8 cellular contexts compared by ENCODE assay signal in the genomic region with DNA sequence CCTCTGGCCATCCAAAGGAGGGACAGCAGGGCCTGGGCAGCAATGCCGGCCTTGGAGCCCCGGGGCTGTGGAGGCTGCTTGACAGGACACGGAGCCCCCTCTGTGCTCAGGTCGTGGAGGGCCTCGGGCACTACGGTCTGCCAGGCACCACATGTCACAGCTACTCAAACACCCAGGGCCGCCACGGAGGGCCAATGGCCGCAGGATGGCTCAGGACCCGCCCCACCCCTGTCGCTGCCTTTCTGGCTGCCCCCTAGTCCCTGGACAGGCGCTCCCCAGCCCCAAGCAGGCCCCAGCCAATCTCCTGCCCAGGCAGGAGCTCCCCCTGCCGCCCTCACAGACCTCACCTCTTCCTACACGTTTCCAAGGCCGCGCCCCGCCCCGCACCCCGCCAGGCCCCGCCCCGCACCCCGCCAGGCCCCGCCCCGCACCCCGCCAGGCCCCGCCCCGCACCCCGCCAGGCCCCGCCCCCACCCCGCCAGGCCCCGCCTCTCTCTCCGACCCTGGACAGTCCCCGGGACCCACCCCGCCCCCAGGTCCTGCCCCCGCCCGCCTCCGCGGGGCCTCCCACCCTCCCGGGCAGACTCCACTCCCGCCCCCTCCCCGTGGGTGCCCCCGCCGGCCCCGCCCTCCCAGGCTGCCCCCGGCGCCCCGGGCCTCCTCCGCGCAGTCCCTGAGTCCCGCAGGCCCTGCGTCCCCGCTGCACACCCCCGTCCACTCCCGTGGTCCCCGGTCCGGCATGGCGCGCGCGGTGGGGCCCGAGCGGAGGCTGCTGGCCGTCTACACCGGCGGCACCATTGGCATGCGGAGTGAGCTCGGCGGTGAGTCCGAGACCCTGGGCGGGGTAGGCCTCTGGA. TPM values are rescaled to one million over a fixed set of nuclear protein-coding genes. Genes with fewer than 3 reads are reported as not detected.
DNase-seq lines count a peak whose midpoint lies in the region; ATAC-seq and TF ChIP-seq lines count a peak whose summit lies in the region.

A gene (plus strand): TSS at position 669 of the 857 bp plus-strand sequence. CDS start 71 bp downstream, at position 740.

- no peaks in the 10 kb centered on the region for H3K9me3 ChIP-seq in right lobe of liver

- no peaks in the 10 kb centered on the region for H3K27me3 ChIP-seq in right lobe of liver

- no peaks in the 10 kb centered on the region for H3K36me3 Mint-ChIP-seq in activated naive CD8-positive, alpha-beta T cell treated with anti-CD3 and anti-CD28 coated beads, Interleukin-2, amount 10 ng/mL, durations not matched to agents 7 days and 5 days
- no peaks in the 10 kb centered on the region for H3K36me3 Mint-ChIP-seq in activated naive CD8-positive, alpha-beta T cell treated with anti-CD3 and anti-CD28 coated beads for 36 hours
- no peaks in the 10 kb centered on the region for H3K36me3 Mint-ChIP-seq in chondrocyte (ENCODE audit: low read depth)

- H3K4me1 ChIP-seq in right lobe of liver, result peaks cover 0 to 51% (median 17%) of the 10 kb centered on the region in 4 donors

- H3K36me3 ChIP-seq in right lobe of liver, result no peaks in the 10 kb centered on the region

- peak within 1 kb of the TSS; percentile 50 to 92 (median 70) for H3K4me3 ChIP-seq in right lobe of liver

- DNase-seq in activated naive CD8-positive, alpha-beta T cell treated with anti-CD3 and anti-CD28 coated beads, Interleukin-2, amount 10 ng/mL, durations not matched to agents 7 days and 5 days, result peak; percentile 38
- DNase-seq in activated naive CD8-positive, alpha-beta T cell treated with anti-CD3 and anti-CD28 coated beads for 36 hours, result no peak
- DNase-seq in chondrocyte (ENCODE audit: low spot score) (peak; percentile 91), right lobe of liver (peak; percentile 81 to 96 (median 93)), ureter (ENCODE audit: low spot score) (peak; percentile 43), activated gamma-delta T cell (lab: John Stamatoyannopoulos, UW) (no peak), NCI-H1417 treated with DMSO at 0.1 percent for 48 hours (lab: John Stamatoyannopoulos, UW) (no peak)

- H3K27me3 Mint-ChIP-seq in activated naive CD8-positive, alpha-beta T cell treated with anti-CD3 and anti-CD28 coated beads, Interleukin-2, amount 10 ng/mL, durations not matched to agents 7 days and 5 days, result peaks cover 5% of the 10 kb centered on the region
- H3K27me3 Mint-ChIP-seq in activated naive CD8-positive, alpha-beta T cell treated with anti-CD3 and anti-CD28 coated beads for 36 hours, result peaks cover 25% of the 10 kb centered on the region
- peaks cover 26% of the 10 kb centered on the region for H3K27me3 Mint-ChIP-seq in chondrocyte (ENCODE audit: low read depth)

- H3K4me3 Mint-ChIP-seq in activated naive CD8-positive, alpha-beta T cell treated with anti-CD3 and anti-CD28 coated beads, Interleukin-2, amount 10 ng/mL, durations not matched to agents 7 days and 5 days, result no peak within 1 kb of the TSS
- H3K4me3 Mint-ChIP-seq in activated naive CD8-positive, alpha-beta T cell treated with anti-CD3 and anti-CD28 coated beads for 36 hours, result no peak within 1 kb of the TSS
- no peak within 1 kb of the TSS for H3K4me3 Mint-ChIP-seq in chondrocyte (ENCODE audit: unreplicated experiment)

- ATAC-seq in activated naive CD8-positive, alpha-beta T cell treated with anti-CD3 and anti-CD28 coated beads, Interleukin-2, amount 10 ng/mL, durations not matched to agents 7 days and 5 days (ENCODE audit: low read depth), result peak; percentile 45
- ATAC-seq in right lobe of liver (peak; percentile 28 to 67 (median 56)), GM21786 (IDR thresholded peaks at IDR 0.05; ENCODE audit: unreplicated experiment) (no peak)

- TF ChIP-seq CTCF in chondrocyte (IDR thresholded peaks at IDR 0.05) (no peak), right lobe of liver (IDR thresholded peaks at IDR 0.05) (peak in 2 of 4 donors; percentile 8 to 15)

- H3K9me3 Mint-ChIP-seq in activated naive CD8-positive, alpha-beta T cell treated with anti-CD3 and anti-CD28 coated beads, Interleukin-2, amount 10 ng/mL, durations not matched to agents 7 days and 5 days, result no peaks in the 10 kb centered on the region
- H3K9me3 Mint-ChIP-seq in activated naive CD8-positive, alpha-beta T cell treated with anti-CD3 and anti-CD28 coated beads for 36 hours, result no peaks in the 10 kb centered on the region
- H3K9me3 Mint-ChIP-seq in chondrocyte (ENCODE audit: low read depth), result no peaks in the 10 kb centered on the region

- WGBS in right lobe of liver (ENCODE audit: insufficient coverage, low coverage, low lambda C conversion rate, missing lambda C conversion rate), result 5% methylated on average over 22 of the region's 70 CpGs

- H3K27ac ChIP-seq in right lobe of liver, result peak within 1 kb of the TSS; percentile 70 to 99 (median 89)

- H3K27ac Mint-ChIP-seq in activated naive CD8-positive, alpha-beta T cell treated with anti-CD3 and anti-CD28 coated beads, Interleukin-2, amount 10 ng/mL, durations not matched to agents 7 days and 5 days, result no peak within 1 kb of the TSS
- no peak within 1 kb of the TSS for H3K27ac Mint-ChIP-seq in activated naive CD8-positive, alpha-beta T cell treated with anti-CD3 and anti-CD28 coated beads for 36 hours
- H3K27ac Mint-ChIP-seq in chondrocyte (ENCODE audit: unreplicated experiment), result no peak within 1 kb of the TSS

- intact Hi-C loops in right lobe of liver (cut with DNase I), result no loop called here

- no peak for TF ChIP-seq POLR2A in right lobe of liver (IDR thresholded peaks at IDR 0.05)

- no peaks in the 10 kb centered on the region for H3K4me1 Mint-ChIP-seq in activated naive CD8-positive, alpha-beta T cell treated with anti-CD3 and anti-CD28 coated beads, Interleukin-2, amount 10 ng/mL, durations not matched to agents 7 days and 5 days
- H3K4me1 Mint-ChIP-seq in activated naive CD8-positive, alpha-beta T cell treated with anti-CD3 and anti-CD28 coated beads for 36 hours, result no peaks in the 10 kb centered on the region
- H3K4me1 Mint-ChIP-seq in chondrocyte (ENCODE audit: low read depth), result no peaks in the 10 kb centered on the region

- POLR2A ChIA-PET in activated naive CD8-positive, alpha-beta T cell treated with anti-CD3 and anti-CD28 coated beads, Interleukin-2, amount 10 ng/mL, durations not matched to agents 7 days and 5 days (lab: Charles Lee), result no interaction called here

RNA-seq across cellular contexts. Expression of the gene that starts here (rescaled TPM):
- total RNA-seq in activated naive CD8-positive, alpha-beta T cell treated with anti-CD3 and anti-CD28 coated beads, Interleukin-2, amount 10 ng/mL, durations not matched to agents 7 days and 5 days, result not detected
- total RNA-seq in activated naive CD8-positive, alpha-beta T cell treated with anti-CD3 and anti-CD28 coated beads for 36 hours, result not detected
- total RNA-seq in chondrocyte (not detected in 3 replicates), right lobe of liver (100 to 1,000 TPM in 3 of 6 experiments, 10 to 100 TPM in 3; 37.3 to 232 (median 110) TPM), ureter (6.4 TPM)

Comparison
In these comparisons a context has a peak if more than half of its experiments do, and no peak if none do; other contexts are left out.
1. Peak in DNase-seq and ATAC-seq in activated naive CD8-positive, alpha-beta T cell treated with anti-CD3 and anti-CD28 coated beads, Interleukin-2, amount 10 ng/mL, durations not matched to agents 7 days and 5 days; RNA of the gene not detected or under 1 TPM.
2. Peak in DNase-seq in chondrocyte; RNA of the gene not detected or under 1 TPM.
3. DNase-seq: peak in right lobe of liver (3 of 3) and ureter (single experiment); none in activated naive CD8-positive, alpha-beta T cell treated with anti-CD3 and anti-CD28 coated beads for 36 hours (single experiment), activated gamma-delta T cell (single experiment) and NCI-H1417 treated with DMSO at 0.1 percent for 48 hours (single experiment).